In genomic region chr4:123072060-123072459, GRCh38 we compare ENCODE assay signal across 27 cellular contexts.
"Had no signal": no experiment of that assay in that cellular context is flagged by ENCODE, and none has a peak within 500 bp of the region (broad histone marks: within the 10 kb centered on the region; RNA-seq: fewer than 3 reads in every experiment).

No MANE protein-coding gene starts in this region.

- H3K36me3 Mint-ChIP-seq: neural progenitor cell had no signal

- H3K27ac Mint-ChIP-seq: nephron; neural progenitor cell; progenitor cell of endocrine pancreas; stimulated activated effector memory CD8-positive, alpha-beta T cell treated with anti-CD3 and anti-CD28 coated beads, Interleukin-12 subunit alpha, Interleukin-12 subunit beta, amount 100 ng/mL, for 72 hours; stimulated activated naive B cell treated with anti-CD40 and anti-IgM and Interleukin-4, amounts not matched to agents 10 μg/mL and 1 μg/mL and 100 μg/mL, for 72 hours; stimulated activated naive CD8-positive, alpha-beta T cell treated with anti-CD3 and anti-CD28 coated beads, Interleukin-15, Interleukin-2, amounts not matched to agents 100 ng/mL and 50 ng/mL, for 24 hours had no signal

- H3K4me3 ChIP-seq: neural progenitor cell, ovary, psoas muscle, right lobe of liver, sigmoid colon, stomach, thoracic aorta, thyroid gland, tibial nerve, upper lobe of left lung, vagina had no signal

- H3K4me1 ChIP-seq: neural progenitor cell, parathyroid adenoma, psoas muscle, right lobe of liver, stomach, thyroid gland, tibial nerve, upper lobe of left lung, vagina had no signal

- H3K27ac ChIP-seq: neural progenitor cell, ovary, parathyroid adenoma, psoas muscle, right lobe of liver, sigmoid colon, stomach, thoracic aorta, thyroid gland, tibial nerve, upper lobe of left lung, vagina had no signal

- H3K27me3 ChIP-seq: neural progenitor cell, ovary, right lobe of liver, sigmoid colon, stomach, thyroid gland, tibial nerve, upper lobe of left lung, vagina had no signal

- DNase-seq: occipital lobe; ovary; posterior cingulate gyrus; psoas muscle; right cardiac atrium; right lobe of liver; sigmoid colon; small intestine; stimulated activated CD4-positive, alpha-beta T cell treated with anti-CD3 and anti-CD28 coated beads, Interleukin-15, amount 100 ng/mL, for 24 hours; stimulated activated CD4-positive, alpha-beta T cell treated with anti-CD3 and anti-CD28 coated beads, Interleukin-2, amount 100 ng/mL, for 24 hours; stimulated activated CD4-positive, alpha-beta T cell treated with anti-CD3 and anti-CD28 coated beads, Interleukin-2, amount 100 ng/mL, for 48 hours; stimulated activated CD4-positive, alpha-beta T cell treated with anti-CD3 and anti-CD28 coated beads, Interleukin-4, amount 100 ng/mL, for 24 hours; stimulated activated naive B cell treated with anti-CD40 and anti-IgM and Interleukin-4, amounts not matched to agents 10 μg/mL and 1 μg/mL and 100 μg/mL, for 72 hours; stimulated activated naive CD4-positive, alpha-beta T cell treated with Interleukin-2 at 50 U/mL for 16 hours; stomach; thyroid gland; trophoblast cell; upper lobe of left lung had no signal

- ATAC-seq: psoas muscle; right cardiac atrium; right lobe of liver; stimulated activated effector memory CD8-positive, alpha-beta T cell treated with anti-CD3 and anti-CD28 coated beads, Interleukin-12 subunit alpha, Interleukin-12 subunit beta, amount 100 ng/mL, for 72 hours; stimulated activated naive B cell treated with anti-CD40 and anti-IgM and Interleukin-4, amounts not matched to agents 10 μg/mL and 1 μg/mL and 100 μg/mL, for 72 hours had no signal

- H3K4me3 Mint-ChIP-seq: nephron; neural progenitor cell; stimulated activated effector memory CD8-positive, alpha-beta T cell treated with anti-CD3 and anti-CD28 coated beads, Interleukin-12 subunit alpha, Interleukin-12 subunit beta, amount 100 ng/mL, for 72 hours; stimulated activated naive B cell treated with anti-CD40 and anti-IgM and Interleukin-4, amounts not matched to agents 10 μg/mL and 1 μg/mL and 100 μg/mL, for 72 hours; stimulated activated naive CD8-positive, alpha-beta T cell treated with anti-CD3 and anti-CD28 coated beads, Interleukin-15, Interleukin-2, amounts not matched to agents 100 ng/mL and 50 ng/mL, for 24 hours had no signal

- H3K27me3 Mint-ChIP-seq: progenitor cell of endocrine pancreas; stimulated activated naive B cell treated with anti-CD40 and anti-IgM and Interleukin-4, amounts not matched to agents 10 μg/mL and 1 μg/mL and 100 μg/mL, for 72 hours; stimulated activated naive CD8-positive, alpha-beta T cell treated with anti-CD3 and anti-CD28 coated beads, Interleukin-15, Interleukin-2, amounts not matched to agents 100 ng/mL and 50 ng/mL, for 24 hours had no signal

- H3K4me1 Mint-ChIP-seq: neural progenitor cell; stimulated activated effector memory CD8-positive, alpha-beta T cell treated with anti-CD3 and anti-CD28 coated beads, Interleukin-12 subunit alpha, Interleukin-12 subunit beta, amount 100 ng/mL, for 72 hours; stimulated activated naive B cell treated with anti-CD40 and anti-IgM and Interleukin-4, amounts not matched to agents 10 μg/mL and 1 μg/mL and 100 μg/mL, for 72 hours had no signal

- H3K9me3 Mint-ChIP-seq: nephron; neural progenitor cell; stimulated activated effector memory CD8-positive, alpha-beta T cell treated with anti-CD3 and anti-CD28 coated beads, Interleukin-12 subunit alpha, Interleukin-12 subunit beta, amount 100 ng/mL, for 72 hours; stimulated activated naive B cell treated with anti-CD40 and anti-IgM and Interleukin-4, amounts not matched to agents 10 μg/mL and 1 μg/mL and 100 μg/mL, for 72 hours; stimulated activated naive CD8-positive, alpha-beta T cell treated with anti-CD3 and anti-CD28 coated beads, Interleukin-15, Interleukin-2, amounts not matched to agents 100 ng/mL and 50 ng/mL, for 24 hours had no signal
